ENCODE assay signal across 19 cellular contexts in genomic region chr12:56474389-56474788, GRCh38. TPM values are rescaled to one million over a fixed set of nuclear protein-coding genes. Genes with fewer than 3 reads are reported as not detected.
DNase-seq lines count a peak whose midpoint lies in the region; ATAC-seq, FAIRE-seq and TF ChIP-seq lines count a peak whose summit lies in the region.
"Had no signal": no experiment of that assay in that cellular context is flagged by ENCODE, and none has a peak within 500 bp of the region (broad histone marks: within the 10 kb centered on the region; RNA-seq: fewer than 3 reads in every experiment).

No MANE protein-coding gene starts in this region.

- no peak for ATAC-seq in right lobe of liver
- ATAC-seq in HepG2, result no peak
- no peak for ATAC-seq in HG02870 (IDR thresholded peaks at IDR 0.05; ENCODE audit: unreplicated experiment)

- POLR2A ChIA-PET in HepG2 (lab: Yijun Ruan, JAX), result interaction anchor here (1.4 to 4.0 kb wide), 3 partner anchors 13 to 158 kb away, joined by 3 to 10 read pairs (median 4); partner anchors contain the start of gene GLS2

- peaks cover 63% of the 10 kb centered on the region for H3K36me3 Mint-ChIP-seq in activated T-cell treated with anti-CD3 and anti-CD28 coated beads, Interleukin-2, amount 50 U/mL, for 24 hours (ENCODE audit: low read depth)

- H3K27ac Mint-ChIP-seq in activated T-cell treated with anti-CD3 and anti-CD28 coated beads, Interleukin-2, amount 50 U/mL, for 24 hours, result peak overlapping the region; percentile 4
- H3K27ac Mint-ChIP-seq: HFFc6 had no signal

- DNase-seq in activated T-cell treated with anti-CD3 and anti-CD28 coated beads, Interleukin-2, amount 50 U/mL, for 24 hours, result no peak
- DNase-seq in activated T-cell treated with anti-CD3 and anti-CD28 coated beads for 4 hours, result no peak
- no peak for DNase-seq in right lobe of liver
- no peak for DNase-seq in HepG2 (ENCODE audit: low spot score)
- peak; percentile 40 for DNase-seq in left ventricle myocardium inferior
- DNase-seq in NCI-H226, result no peak
- no peak for DNase-seq in SJCRH30
- DNase-seq: AML-193; CD4-positive, CD25-positive, alpha-beta regulatory T cell; DMS53; GF-D8; HCEC 1CT; HFFc6 had no signal

- FAIRE-seq in HepG2 (lab: Jason Lieb, UNC), result no peak
- FAIRE-seq: GM18507 had no signal

- no peak overlapping the region for H3K4me2 ChIP-seq in HepG2 (ENCODE audit: low read depth, low read length)
- H3K4me2 ChIP-seq: BLaER1 treated with 17β-estradiol and CSF1 and Interleukin-3, amounts not matched to agents 10 nM and 100 nM had no signal

- H4K20me1 ChIP-seq in HepG2 (ENCODE audit: insufficient read depth, low read length), result no peaks in the 10 kb centered on the region

- H3K4me1 Mint-ChIP-seq in activated T-cell treated with anti-CD3 and anti-CD28 coated beads, Interleukin-2, amount 50 U/mL, for 24 hours (ENCODE audit: low read depth), result peaks cover 32% of the 10 kb centered on the region

- H3K27me3 Mint-ChIP-seq in activated T-cell treated with anti-CD3 and anti-CD28 coated beads, Interleukin-2, amount 50 U/mL, for 24 hours, result no peaks in the 10 kb centered on the region
- H3K27me3 Mint-ChIP-seq: CD4-positive, CD25-positive, alpha-beta regulatory T cell had no signal

- no peak overlapping the region for H3K4me3 Mint-ChIP-seq in activated T-cell treated with anti-CD3 and anti-CD28 coated beads, Interleukin-2, amount 50 U/mL, for 24 hours
- H3K4me3 Mint-ChIP-seq: HFFc6 had no signal

- 89% methylated on average over 3 of the region's 9 CpGs for WGBS in right lobe of liver (ENCODE audit: insufficient coverage, low coverage, low lambda C conversion rate, missing lambda C conversion rate)
- WGBS in HepG2 (ENCODE audit: low lambda C conversion rate), result 92% methylated on average over 8 of the region's 9 CpGs

- no peaks in the 10 kb centered on the region for H3K9me3 Mint-ChIP-seq in activated T-cell treated with anti-CD3 and anti-CD28 coated beads, Interleukin-2, amount 50 U/mL, for 24 hours
- H3K9me3 Mint-ChIP-seq: CD4-positive, CD25-positive, alpha-beta regulatory T cell; HFFc6 had no signal

- TF ChIP-seq EP300 in HepG2 (IDR thresholded peaks at IDR 0.05; ENCODE audit: low read depth in 2 of 2, low read length in 2 of 2), result no peak
- TF ChIP-seq EP300 in HepG2 (CRISPR knock-in tag; IDR thresholded peaks at IDR 0.05; ENCODE audit: borderline replicate concordance), result no peak

- TF ChIP-seq RAD21 in HepG2 (CRISPR knock-in tag; IDR thresholded peaks at IDR 0.05), result no peak

- H3K9me3 ChIP-seq in right lobe of liver (no peaks in the 10 kb centered on the region), HepG2 (ENCODE audit: low read length) (no peaks in the 10 kb centered on the region), left ventricle myocardium inferior (replicated peaks) (no peaks in the 10 kb centered on the region), SJCRH30 (replicated peaks) (no peaks in the 10 kb centered on the region)
- H3K9me3 ChIP-seq: BLaER1 treated with 17β-estradiol and CSF1 and Interleukin-3, amounts not matched to agents 10 nM and 100 nM had no signal

- TF ChIP-seq POLR2A in right lobe of liver (IDR thresholded peaks at IDR 0.05) (no peak), HepG2 (IDR thresholded peaks at IDR 0.05; ENCODE audit: insufficient read depth in 1 of 2, low read depth in 2 of 2, low read length in 2 of 2) (no peak)

- H3K27ac ChIP-seq in right lobe of liver (peak overlapping the region in 2 of 3 donors; percentile 83 to 92), HepG2 (ENCODE audit: extremely low read length, insufficient read depth, low read length) (no peak overlapping the region), left ventricle myocardium inferior (replicated peaks) (peak overlapping the region; percentile 67), SJCRH30 (no peak overlapping the region)
- H3K27ac ChIP-seq: 22Rv1; BLaER1 treated with 17β-estradiol and CSF1 and Interleukin-3, amounts not matched to agents 10 nM and 100 nM; HL-60 had no signal

- CTCF ChIA-PET in HepG2 (lab: Yijun Ruan, JAX; ENCODE audit: low intra/inter-chr PET ratio, low total read pairs), result no interaction called here

- no peak overlapping the region for H2AFZ ChIP-seq in HepG2 (ENCODE audit: low read length)

- no peaks in the 10 kb centered on the region for H3K27me3 ChIP-seq in right lobe of liver
- no peaks in the 10 kb centered on the region for H3K27me3 ChIP-seq in HepG2 (ENCODE audit: control insufficient read depth in 1 of 2, insufficient read depth in 2 of 2, low read length in 2 of 2)
- no peaks in the 10 kb centered on the region for H3K27me3 ChIP-seq in left ventricle myocardium inferior (ENCODE audit: low read depth)
- H3K27me3 ChIP-seq in SJCRH30, result no peaks in the 10 kb centered on the region
- H3K27me3 ChIP-seq: BLaER1 treated with 17β-estradiol and CSF1 and Interleukin-3, amounts not matched to agents 10 nM and 100 nM had no signal

- intact Hi-C loops in right lobe of liver (cut with DNase I), result no loop called here
- intact Hi-C loops in HepG2 (cut with micrococcal nuclease; ENCODE audit: unreplicated experiment), result no loop called here
- intact Hi-C loops in left ventricle myocardium inferior (cut with micrococcal nuclease), result no loop called here

- H3K4me1 ChIP-seq in right lobe of liver, result peaks cover 0 to 80% (median 18%) of the 10 kb centered on the region in 4 donors
- peaks cover 26% of the 10 kb centered on the region for H3K4me1 ChIP-seq in HepG2 (ENCODE audit: insufficient read depth, low read length)
- peaks cover 18% of the 10 kb centered on the region for H3K4me1 ChIP-seq in left ventricle myocardium inferior
- H3K4me1 ChIP-seq in SJCRH30, result no peaks in the 10 kb centered on the region

- TF ChIP-seq CTCF in right lobe of liver (IDR thresholded peaks at IDR 0.05) (no peak), HepG2 (CRISPR knock-in tag; IDR thresholded peaks at IDR 0.05) (no peak), left ventricle myocardium inferior (IDR thresholded peaks at IDR 0.05; ENCODE audit: borderline replicate concordance) (no peak)

- H3K9ac ChIP-seq in HepG2 (ENCODE audit: insufficient read depth, low read depth, low read length), result no peak overlapping the region
- H3K9ac ChIP-seq: BLaER1 treated with 17β-estradiol and CSF1 and Interleukin-3, amounts not matched to agents 10 nM and 100 nM had no signal

- in situ Hi-C loops in HepG2 (cut with HindIII; ENCODE audit: extremely low pct_ligation_motif_present, low pct_unique_long_range_greater_than_20kb), result no loop called here

- H3K79me2 ChIP-seq in HepG2 (ENCODE audit: insufficient read depth, low read length), result peaks cover 6% of the 10 kb centered on the region

- H3K4me3 ChIP-seq in right lobe of liver (no peak overlapping the region), HepG2 (replicated peaks in 1 of 3; ENCODE audit: insufficient read depth in 1 of 3, low read depth in 2 of 3, low read length in 3 of 3) (no peak overlapping the region), left ventricle myocardium inferior (no peak overlapping the region), SJCRH30 (no peak overlapping the region)
- H3K4me3 ChIP-seq: BLaER1 treated with 17β-estradiol and CSF1 and Interleukin-3, amounts not matched to agents 10 nM and 100 nM had no signal

- H3K36me3 ChIP-seq in right lobe of liver (peaks cover 0 to 26% (median 3%) of the 10 kb centered on the region in 4 donors), HepG2 (replicated peaks in 1 of 2; ENCODE audit: control insufficient read depth in 1 of 2, insufficient read depth in 2 of 2, low read length in 2 of 2) (peaks cover 2 to 11% of the 10 kb centered on the region in 2 experiments; a peak in 4 of 5 replicates), left ventricle myocardium inferior (no peaks in the 10 kb centered on the region), SJCRH30 (peaks cover 7% of the 10 kb centered on the region; the same call in 1 of the 2 replicates)

- BruUV-seq in HepG2 (replicated peaks; lab: Mats Ljungman, UMichigan), result no TSS peak

RNA-seq across cellular contexts. Expression of gene SPRYD4, which starts 6.0 kb away (rescaled TPM):
- total RNA-seq in right lobe of liver, result 10 to 100 TPM in 1 of 6 experiments, 1 to 10 TPM in 5; 4.7 to 11.1 (median 7.8) TPM
- total RNA-seq in HepG2 (2016; rRNA removed; fragmentation: Illumina TruSeq; extraction: Trizol), result 4.1 and 4.5 TPM in 2 replicates
- total RNA-seq in HepG2 (2016; cell fraction: cytosol; rRNA removed; fragmentation: Illumina TruSeq; extraction: Trizol; ENCODE audit: low read depth), result 0.40 and 0.53 TPM in 2 replicates
- 4.3 and 4.5 TPM in 2 replicates for total RNA-seq in HepG2 (2016; cell fraction: insoluble cytoplasmic fraction; rRNA removed; fragmentation: Illumina TruSeq; extraction: Trizol)
- total RNA-seq in HepG2 (2016; cell fraction: membrane; rRNA removed; fragmentation: Illumina TruSeq; extraction: Trizol), result 1.3 and 1.5 TPM in 2 replicates
- total RNA-seq in HepG2 (2016; cell fraction: nucleus; rRNA removed; fragmentation: Illumina TruSeq; extraction: Trizol), result 4.3 and 5.1 TPM in 2 replicates
- polyA plus RNA-seq in HepG2 (2011; rRNA removed), result 3.6 and 3.9 TPM in 2 replicates
- 3.0 and 3.4 TPM in 2 replicates for polyA plus RNA-seq in HepG2 (2011; cell fraction: cytosol; rRNA removed)
- 4.2 and 4.7 TPM in 2 replicates for polyA plus RNA-seq in HepG2 (2011; cell fraction: nucleus; rRNA removed)
- 1.8 and 2.7 TPM in 2 replicates for polyA plus RNA-seq in HepG2 (2012)
- polyA plus RNA-seq in HepG2 (2016; cell fraction: cytosol; fragmentation: Illumina TruSeq; extraction: Trizol; ENCODE audit: low read depth), result 0.42 and 0.51 TPM in 2 replicates
- polyA plus RNA-seq in HepG2 (2016; cell fraction: insoluble cytoplasmic fraction; fragmentation: Illumina TruSeq; extraction: Trizol; ENCODE audit: low read depth), result 3.8 and 4.3 TPM in 2 replicates
- polyA plus RNA-seq in HepG2 (2016; cell fraction: membrane; fragmentation: Illumina TruSeq; extraction: Trizol; ENCODE audit: low read depth), result 0.98 and 1.1 TPM in 2 replicates
- polyA plus RNA-seq in HepG2 (2016; cell fraction: nucleus; fragmentation: Illumina TruSeq; extraction: Trizol; ENCODE audit: insufficient read depth, low read depth), result 4.8 and 5.3 TPM in 2 replicates
- polyA minus RNA-seq in HepG2 (2011; rRNA and poly(A)+ RNA removed; ENCODE audit: low replicate concordance), result 6.6 and 11.2 TPM in 2 replicates
- polyA minus RNA-seq in HepG2 (2011; cell fraction: cytosol; rRNA and poly(A)+ RNA removed), result 1.2 and 1.5 TPM in 2 replicates
- polyA minus RNA-seq in HepG2 (2011; cell fraction: nucleus; rRNA and poly(A)+ RNA removed), result 8.0 and 8.8 TPM in 2 replicates
- total RNA-seq in left ventricle myocardium inferior, result 3.6 TPM
- total RNA-seq in SJCRH30 (2014; rRNA removed; shearing (Covaris generic)), result 3.0 and 3.7 TPM in 2 replicates

RNA-seq across cellular contexts. Expression of gene GLS2, which starts 13.6 kb away (rescaled TPM):
- total RNA-seq in right lobe of liver (100 to 1,000 TPM in 2 of 6 experiments, 10 to 100 TPM in 4; 37.2 to 267 (median 72.7) TPM), HepG2 (2016; rRNA removed; fragmentation: Illumina TruSeq; extraction: Trizol) (12.2 and 14.0 TPM in 2 replicates), left ventricle myocardium inferior (0.49 TPM)
- 5.1 and 6.0 TPM in 2 replicates for total RNA-seq in HepG2 (2016; cell fraction: cytosol; rRNA removed; fragmentation: Illumina TruSeq; extraction: Trizol; ENCODE audit: low read depth)
- total RNA-seq in HepG2 (2016; cell fraction: insoluble cytoplasmic fraction; rRNA removed; fragmentation: Illumina TruSeq; extraction: Trizol), result 12.0 and 13.5 TPM in 2 replicates
- total RNA-seq in HepG2 (2016; cell fraction: membrane; rRNA removed; fragmentation: Illumina TruSeq; extraction: Trizol), result 8.3 and 10.5 TPM in 2 replicates
- total RNA-seq in HepG2 (2016; cell fraction: nucleus; rRNA removed; fragmentation: Illumina TruSeq; extraction: Trizol), result 9.2 and 10.3 TPM in 2 replicates
- polyA plus RNA-seq in HepG2 (2011; rRNA removed), result 8.5 and 8.6 TPM in 2 replicates
- polyA plus RNA-seq in HepG2 (2011; cell fraction: cytosol; rRNA removed), result 5.0 and 6.0 TPM in 2 replicates
- polyA plus RNA-seq in HepG2 (2011; cell fraction: nucleus; rRNA removed), result 30.0 and 30.9 TPM in 2 replicates
- 4.3 and 6.2 TPM in 2 replicates for polyA plus RNA-seq in HepG2 (2012)
- polyA plus RNA-seq in HepG2 (2016; cell fraction: cytosol; fragmentation: Illumina TruSeq; extraction: Trizol; ENCODE audit: low read depth), result 3.4 and 4.7 TPM in 2 replicates
- 11.3 and 13.3 TPM in 2 replicates for polyA plus RNA-seq in HepG2 (2016; cell fraction: insoluble cytoplasmic fraction; fragmentation: Illumina TruSeq; extraction: Trizol; ENCODE audit: low read depth)
- 5.6 and 7.1 TPM in 2 replicates for polyA plus RNA-seq in HepG2 (2016; cell fraction: membrane; fragmentation: Illumina TruSeq; extraction: Trizol; ENCODE audit: low read depth)
- polyA plus RNA-seq in HepG2 (2016; cell fraction: nucleus; fragmentation: Illumina TruSeq; extraction: Trizol; ENCODE audit: insufficient read depth, low read depth), result 16.2 and 18.9 TPM in 2 replicates
- polyA minus RNA-seq in HepG2 (2011; rRNA and poly(A)+ RNA removed; ENCODE audit: low replicate concordance), result 11.4 TPM in 1 of 2 replicates, not detected in the other
- polyA minus RNA-seq in HepG2 (2011; cell fraction: cytosol; rRNA and poly(A)+ RNA removed), result 3.5 and 5.0 TPM in 2 replicates
- polyA minus RNA-seq in HepG2 (2011; cell fraction: nucleus; rRNA and poly(A)+ RNA removed), result 3.7 and 7.3 TPM in 2 replicates
- total RNA-seq in SJCRH30 (2014; rRNA removed; shearing (Covaris generic)), result not detected in 2 replicates
- total RNA-seq: H4, HFFc6 had no signal

RNA-seq across cellular contexts. Expression of gene MIP, which starts 19.9 kb away (rescaled TPM):
- total RNA-seq in right lobe of liver (under 1 TPM in 5 of 6 experiments, not detected in 1; 0.42 to 0.91 (median 0.76) TPM), HepG2 (2016; rRNA removed; fragmentation: Illumina TruSeq; extraction: Trizol) (not detected in 2 replicates), left ventricle myocardium inferior (not detected)
- total RNA-seq in HepG2 (2016; cell fraction: cytosol; rRNA removed; fragmentation: Illumina TruSeq; extraction: Trizol; ENCODE audit: low read depth), result 0.18 and 0.51 TPM in 2 replicates
- total RNA-seq in HepG2 (2016; cell fraction: insoluble cytoplasmic fraction; rRNA removed; fragmentation: Illumina TruSeq; extraction: Trizol), result 0.19 TPM in 1 of 2 replicates, not detected in the other
- total RNA-seq in HepG2 (2016; cell fraction: membrane; rRNA removed; fragmentation: Illumina TruSeq; extraction: Trizol), result not detected in 2 replicates
- total RNA-seq in HepG2 (2016; cell fraction: nucleus; rRNA removed; fragmentation: Illumina TruSeq; extraction: Trizol), result not detected in 2 replicates
- 0.14 TPM in 1 of 2 replicates, not detected in the other for polyA plus RNA-seq in HepG2 (2011; rRNA removed)
- not detected in 2 replicates for polyA plus RNA-seq in HepG2 (2011; cell fraction: cytosol; rRNA removed)
- polyA plus RNA-seq in HepG2 (2011; cell fraction: nucleus; rRNA removed), result not detected in 2 replicates
- polyA plus RNA-seq in HepG2 (2012), result 0.16 TPM in 1 of 2 replicates, not detected in the other
- not detected in 2 replicates for polyA plus RNA-seq in HepG2 (2016; cell fraction: cytosol; fragmentation: Illumina TruSeq; extraction: Trizol; ENCODE audit: low read depth)
- polyA plus RNA-seq in HepG2 (2016; cell fraction: insoluble cytoplasmic fraction; fragmentation: Illumina TruSeq; extraction: Trizol; ENCODE audit: low read depth), result not detected in 2 replicates
- polyA plus RNA-seq in HepG2 (2016; cell fraction: membrane; fragmentation: Illumina TruSeq; extraction: Trizol; ENCODE audit: low read depth), result not detected in 2 replicates
- polyA plus RNA-seq in HepG2 (2016; cell fraction: nucleus; fragmentation: Illumina TruSeq; extraction: Trizol; ENCODE audit: insufficient read depth, low read depth), result not detected in 2 replicates
- polyA minus RNA-seq in HepG2 (2011; rRNA and poly(A)+ RNA removed; ENCODE audit: low replicate concordance), result 0.16 TPM in 2 replicates
- polyA minus RNA-seq in HepG2 (2011; cell fraction: cytosol; rRNA and poly(A)+ RNA removed), result not detected in 2 replicates
- polyA minus RNA-seq in HepG2 (2011; cell fraction: nucleus; rRNA and poly(A)+ RNA removed), result not detected in 2 replicates
- not detected in 2 replicates for total RNA-seq in SJCRH30 (2014; rRNA removed; shearing (Covaris generic))
- total RNA-seq: CD4-positive, CD25-positive, alpha-beta regulatory T cell had no signal

RNA-seq across cellular contexts. Expression of gene TIMELESS, which starts 25.2 kb away (rescaled TPM):
- total RNA-seq in right lobe of liver, result 10 to 100 TPM in 2 of 6 experiments, 1 to 10 TPM in 4; 8.0 to 10.8 (median 9.1) TPM
- 20.3 and 25.6 TPM in 2 replicates for total RNA-seq in HepG2 (2016; rRNA removed; fragmentation: Illumina TruSeq; extraction: Trizol)
- 3.8 TPM in 2 replicates for total RNA-seq in HepG2 (2016; cell fraction: cytosol; rRNA removed; fragmentation: Illumina TruSeq; extraction: Trizol; ENCODE audit: low read depth)
- 22.4 and 23.9 TPM in 2 replicates for total RNA-seq in HepG2 (2016; cell fraction: insoluble cytoplasmic fraction; rRNA removed; fragmentation: Illumina TruSeq; extraction: Trizol)
- total RNA-seq in HepG2 (2016; cell fraction: membrane; rRNA removed; fragmentation: Illumina TruSeq; extraction: Trizol), result 10.3 and 10.5 TPM in 2 replicates
- total RNA-seq in HepG2 (2016; cell fraction: nucleus; rRNA removed; fragmentation: Illumina TruSeq; extraction: Trizol), result 25.1 and 27.2 TPM in 2 replicates
- polyA plus RNA-seq in HepG2 (2011; rRNA removed), result 3.7 and 4.0 TPM in 2 replicates
- polyA plus RNA-seq in HepG2 (2011; cell fraction: cytosol; rRNA removed), result 1.9 and 2.0 TPM in 2 replicates
- polyA plus RNA-seq in HepG2 (2011; cell fraction: nucleus; rRNA removed), result 23.5 and 24.6 TPM in 2 replicates
- 8.9 and 15.2 TPM in 2 replicates for polyA plus RNA-seq in HepG2 (2012)
- polyA plus RNA-seq in HepG2 (2016; cell fraction: cytosol; fragmentation: Illumina TruSeq; extraction: Trizol; ENCODE audit: low read depth), result 1.4 and 1.5 TPM in 2 replicates
- 29.1 and 31.1 TPM in 2 replicates for polyA plus RNA-seq in HepG2 (2016; cell fraction: insoluble cytoplasmic fraction; fragmentation: Illumina TruSeq; extraction: Trizol; ENCODE audit: low read depth)
- polyA plus RNA-seq in HepG2 (2016; cell fraction: membrane; fragmentation: Illumina TruSeq; extraction: Trizol; ENCODE audit: low read depth), result 5.1 and 6.2 TPM in 2 replicates
- polyA plus RNA-seq in HepG2 (2016; cell fraction: nucleus; fragmentation: Illumina TruSeq; extraction: Trizol; ENCODE audit: insufficient read depth, low read depth), result 92.0 and 95.3 TPM in 2 replicates
- 5.1 and 15.7 TPM in 2 replicates for polyA minus RNA-seq in HepG2 (2011; rRNA and poly(A)+ RNA removed; ENCODE audit: low replicate concordance)
- 3.0 and 3.3 TPM in 2 replicates for polyA minus RNA-seq in HepG2 (2011; cell fraction: cytosol; rRNA and poly(A)+ RNA removed)
- 6.7 TPM in 2 replicates for polyA minus RNA-seq in HepG2 (2011; cell fraction: nucleus; rRNA and poly(A)+ RNA removed)
- 2.2 TPM for total RNA-seq in left ventricle myocardium inferior
- total RNA-seq in SJCRH30 (2014; rRNA removed; shearing (Covaris generic)), result 32.3 and 36.2 TPM in 2 replicates

RNA-seq across cellular contexts. Expression of gene RBMS2, which starts 47.2 kb away (rescaled TPM):
- total RNA-seq in right lobe of liver (1 to 10 TPM; 3.4 to 6.4 (median 4.3) TPM), HepG2 (2016; rRNA removed; fragmentation: Illumina TruSeq; extraction: Trizol) (0.53 and 0.81 TPM in 2 replicates), left ventricle myocardium inferior (33.2 TPM)
- total RNA-seq in HepG2 (2016; cell fraction: cytosol; rRNA removed; fragmentation: Illumina TruSeq; extraction: Trizol; ENCODE audit: low read depth), result 1.4 and 3.4 TPM in 2 replicates
- 0.52 and 1.7 TPM in 2 replicates for total RNA-seq in HepG2 (2016; cell fraction: insoluble cytoplasmic fraction; rRNA removed; fragmentation: Illumina TruSeq; extraction: Trizol)
- total RNA-seq in HepG2 (2016; cell fraction: membrane; rRNA removed; fragmentation: Illumina TruSeq; extraction: Trizol), result 0.93 and 5.7 TPM in 2 replicates
- 0.68 and 2.8 TPM in 2 replicates for total RNA-seq in HepG2 (2016; cell fraction: nucleus; rRNA removed; fragmentation: Illumina TruSeq; extraction: Trizol)
- polyA plus RNA-seq in HepG2 (2011; rRNA removed), result 6.0 and 7.4 TPM in 2 replicates
- 4.9 and 5.8 TPM in 2 replicates for polyA plus RNA-seq in HepG2 (2011; cell fraction: cytosol; rRNA removed)
- 4.1 and 31.3 TPM in 2 replicates for polyA plus RNA-seq in HepG2 (2011; cell fraction: nucleus; rRNA removed)
- polyA plus RNA-seq in HepG2 (2012), result 4.5 and 6.2 TPM in 2 replicates
- polyA plus RNA-seq in HepG2 (2016; cell fraction: cytosol; fragmentation: Illumina TruSeq; extraction: Trizol; ENCODE audit: low read depth), result 4.3 and 5.5 TPM in 2 replicates
- 2.0 and 2.8 TPM in 2 replicates for polyA plus RNA-seq in HepG2 (2016; cell fraction: insoluble cytoplasmic fraction; fragmentation: Illumina TruSeq; extraction: Trizol; ENCODE audit: low read depth)
- polyA plus RNA-seq in HepG2 (2016; cell fraction: membrane; fragmentation: Illumina TruSeq; extraction: Trizol; ENCODE audit: low read depth), result 5.5 and 8.4 TPM in 2 replicates
- 3.7 and 5.1 TPM in 2 replicates for polyA plus RNA-seq in HepG2 (2016; cell fraction: nucleus; fragmentation: Illumina TruSeq; extraction: Trizol; ENCODE audit: insufficient read depth, low read depth)
- 11.3 and 107 TPM in 2 replicates for polyA minus RNA-seq in HepG2 (2011; rRNA and poly(A)+ RNA removed; ENCODE audit: low replicate concordance)
- polyA minus RNA-seq in HepG2 (2011; cell fraction: cytosol; rRNA and poly(A)+ RNA removed), result 6.9 and 7.3 TPM in 2 replicates
- polyA minus RNA-seq in HepG2 (2011; cell fraction: nucleus; rRNA and poly(A)+ RNA removed), result 1.3 and 1.9 TPM in 2 replicates
- 9.3 and 9.4 TPM in 2 replicates for total RNA-seq in SJCRH30 (2014; rRNA removed; shearing (Covaris generic))

Comparison
In these comparisons a context has a peak if more than half of its experiments do, and no peak if none do; other contexts are left out.
1. H3K27ac ChIP-seq: peak in right lobe of liver (2 of 3) and left ventricle myocardium inferior (single experiment); none in HepG2 (single experiment) and SJCRH30 (single experiment).